In genomic region chr12:88993655-88994054, GRCh38 we compare ENCODE assay signal across 8 cellular contexts.
DNase-seq lines count a peak whose midpoint lies in the region; ATAC-seq and TF ChIP-seq lines count a peak whose summit lies in the region.

No MANE protein-coding gene starts in this region.

- H3K36me3 ChIP-seq in sigmoid colon, result no peaks in the 10 kb centered on the region

- peak; percentile 55 for TF ChIP-seq CTCF in LNCaP clone FGC (IDR thresholded peaks at IDR 0.05; ENCODE audit: control insufficient read depth, extremely low read depth, insufficient read depth)
- peak; percentile 55 for TF ChIP-seq CTCF in fibroblast of the aortic adventitia (IDR thresholded peaks at IDR 0.05; ENCODE audit: insufficient read depth, low read length)
- TF ChIP-seq CTCF in sigmoid colon (IDR thresholded peaks at IDR 0.05), result peak; percentile 39 to 63 (median 58)

- intact Hi-C loops in sigmoid colon (cut with DNase I), result loop anchor here (1.0 to 5.0 kb wide), 3 partner anchors 416 to 882 kb away; no protein-coding TSS in a partner anchor

- TF ChIP-seq POLR2A in sigmoid colon (IDR thresholded peaks at IDR 0.05), result no peak

- H3K4me3 ChIP-seq in LNCaP clone FGC (ENCODE audit: low read depth, low read length) (no peak overlapping the region), fibroblast of the aortic adventitia (ENCODE audit: low read depth, low read length) (no peak overlapping the region), sigmoid colon (no peak overlapping the region)

- DNase-seq in NCI-H1417 (lab: John Stamatoyannopoulos, UW) (peak in 2 of 3 experiments; percentile 70 to 78), NCI-H1417 treated with DMSO at 0.1 percent for 48 hours (lab: John Stamatoyannopoulos, UW) (no peak), LNCaP clone FGC (ENCODE audit: low read depth) (peak; percentile 36), RPMI8226 (peak; percentile 31), fibroblast of the aortic adventitia (ENCODE audit: low read depth) (peak; percentile 87), sigmoid colon (no peak)
- DNase-seq in effector CD8-positive, alpha-beta T cell (lab: John Stamatoyannopoulos, UW), result no peak

- H3K27me3 ChIP-seq in sigmoid colon, result no peaks in the 10 kb centered on the region

- no peak for TF ChIP-seq EP300 in sigmoid colon (IDR thresholded peaks at IDR 0.05)

- ATAC-seq in HG02678 (IDR thresholded peaks at IDR 0.05; ENCODE audit: unreplicated experiment), result no peak

- H3K9me3 ChIP-seq in sigmoid colon, result no peaks in the 10 kb centered on the region

- WGBS in sigmoid colon, 2 donors, result 6 to 16% methylated on average over 3 of the region's 3 CpGs

- no peak overlapping the region for H3K27ac ChIP-seq in sigmoid colon

- no peaks in the 10 kb centered on the region for H3K4me1 ChIP-seq in sigmoid colon

Comparison
In these comparisons a context has a peak if more than half of its experiments do, and no peak if none do; other contexts are left out.
1. DNase-seq: peak in NCI-H1417 (2 of 3), LNCaP clone FGC (single experiment), RPMI8226 (single experiment) and fibroblast of the aortic adventitia (single experiment); none in NCI-H1417 treated with DMSO at 0.1 percent for 48 hours (single experiment), sigmoid colon (single experiment) and effector CD8-positive, alpha-beta T cell (single experiment).
2. Peak in every context shown above with its lines, with median percentiles within 50 percentile points of each other: CTCF ChIP-seq.